8 cellular contexts compared by ENCODE assay signal in the genomic region with DNA sequence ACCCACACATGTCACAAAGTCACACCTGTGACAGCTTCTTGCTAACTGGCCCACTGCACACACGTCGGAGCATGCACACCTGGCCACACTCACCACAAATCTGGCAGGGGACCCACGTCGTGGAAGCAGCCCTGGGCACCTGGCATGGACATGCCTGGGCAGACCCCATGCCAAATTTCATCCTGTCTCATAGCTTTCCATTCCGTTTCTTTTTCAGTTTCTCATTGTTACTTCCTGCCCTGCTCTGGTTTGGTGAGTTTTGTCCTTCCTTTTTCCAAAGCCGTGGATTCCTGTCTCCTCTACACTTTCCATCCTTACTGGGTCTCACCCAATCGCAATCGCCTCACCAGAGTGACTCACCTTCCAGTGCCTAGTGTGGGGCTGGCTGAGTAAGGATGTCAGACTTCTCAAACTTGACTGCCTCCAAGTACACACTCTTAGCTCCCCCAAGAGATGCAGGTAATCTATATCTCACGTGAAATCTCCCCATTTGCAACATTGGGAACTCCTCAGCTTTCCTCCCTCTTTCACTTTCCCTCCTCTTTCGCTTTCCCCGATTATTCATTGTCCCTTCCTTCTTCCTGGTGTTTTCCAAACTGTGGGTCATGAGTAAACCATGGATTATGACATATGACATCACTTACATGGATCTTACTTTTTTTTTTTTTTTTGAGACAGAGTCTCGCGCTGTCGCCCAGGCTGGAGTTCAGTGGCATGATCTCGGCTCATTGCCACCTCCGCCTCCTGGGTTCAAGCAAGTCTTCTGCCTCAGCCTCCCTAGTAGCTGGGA. TPM values are rescaled to one million over a fixed set of nuclear protein-coding genes. Genes with fewer than 3 reads are reported as not detected.
A peak's percentile ranks its signal among the peaks of the same experiment; 100 is the strongest.
DNase-seq lines count a peak whose midpoint lies in the region; ATAC-seq lines count a peak whose summit lies in the region.

No MANE protein-coding gene starts in this region.

- H3K27ac Mint-ChIP-seq in T-cell = peak overlapping the region; percentile 79 to 87

- H3K27ac ChIP-seq in skeletal muscle tissue (ENCODE audit: low read depth, low read length) = peak overlapping the region; percentile 92

- H3K36me3 ChIP-seq in skeletal muscle tissue (ENCODE audit: control insufficient read depth in 3 of 3, insufficient read depth in 3 of 3, low read length in 3 of 3) = no peaks in the 10 kb centered on the region

- POLR2A ChIA-PET in T-cell (lab: Charles Lee) = interaction anchor here in 1 of 2 donors (0.5 kb wide), 1 partner anchor 9 kb away, joined by 3 read pairs; no protein-coding TSS in a partner anchor

- H3K9me3 ChIP-seq in skeletal muscle tissue (ENCODE audit: control insufficient read depth in 3 of 3, low read length in 3 of 3) = no peaks in the 10 kb centered on the region

- H3K27me3 ChIP-seq in skeletal muscle tissue (ENCODE audit: control insufficient read depth in 3 of 3, insufficient read depth in 3 of 3, low read length in 3 of 3) = no peaks in the 10 kb centered on the region

- CTCF ChIA-PET in T-cell (lab: Charles Lee) = interaction anchor here in 1 of 2 donors (0.7 to 2.0 kb wide), 3 partner anchors 12 to 66 kb away, joined by 6 to 8 read pairs (median 7); no protein-coding TSS in a partner anchor

- H3K9me3 Mint-ChIP-seq in T-cell = no peaks in the 10 kb centered on the region

- H3K36me3 Mint-ChIP-seq in T-cell = no peaks in the 10 kb centered on the region

- H3K4me1 Mint-ChIP-seq in T-cell = peaks cover 19 to 22% (median 20%) of the 10 kb centered on the region in 3 donors

- no peak for ATAC-seq in T-cell (replicated peaks in 1 of 4)
- peak; percentile 33 for ATAC-seq in esophagus mucosa
- ATAC-seq in activated CD4-positive, CD25-positive, alpha-beta regulatory T cell treated with anti-CD3 and anti-CD28 coated beads, Interleukin-2, amount 50 U/mL, for 24 hours = no peak

- peak overlapping the region in 1 of 3 donors; percentile 16 for H3K9ac ChIP-seq in skeletal muscle tissue (ENCODE audit: low read depth in 1 of 3, low read length in 3 of 3)

- peaks cover 29 to 37% (median 32%) of the 10 kb centered on the region in 3 donors for H3K4me1 ChIP-seq in skeletal muscle tissue (ENCODE audit: control insufficient read depth in 3 of 3, insufficient read depth in 3 of 3, low read length in 3 of 3)

- no peaks in the 10 kb centered on the region for H3K27me3 Mint-ChIP-seq in T-cell

- H3K4me3 ChIP-seq in skeletal muscle tissue (ENCODE audit: low read length in 3 of 3) = peak overlapping the region; percentile 22 to 42 (median 24)

- peak overlapping the region; percentile 56 to 73 (median 71) for H3K4me3 Mint-ChIP-seq in T-cell

- peak; percentile 46 for DNase-seq in stimulated activated CD4-positive, alpha-beta T cell treated with anti-CD3 and anti-CD28 coated beads, Interleukin-15, amount 100 ng/mL, for 24 hours
- DNase-seq in stimulated activated CD4-positive, alpha-beta T cell treated with anti-CD3 and anti-CD28 coated beads, Interleukin-4, amount 100 ng/mL, for 4 hours = no peak
- DNase-seq in T-cell (no peak), iPS-NIHi7 (ENCODE audit: extremely low spot score) (no peak)
- DNase-seq in stimulated activated CD4-positive, alpha-beta T cell treated with anti-CD3 and anti-CD28 coated beads, Interleukin-2, amount 100 ng/mL, for 24 hours = no peak

RNA-seq across cellular contexts. Expression of gene BBC3, which starts 1.6 kb away (rescaled TPM):
- 10 to 100 TPM; 20.0 to 48.6 (median 39.2) TPM for total RNA-seq in T-cell
- total RNA-seq in esophagus mucosa = 1.6 TPM
- total RNA-seq in skeletal muscle tissue = 2.6 TPM

RNA-seq across cellular contexts. Expression of gene CCDC9, which starts 23.7 kb away (rescaled TPM):
- total RNA-seq in T-cell = 10 to 100 TPM; 40.4 to 57.2 (median 49.7) TPM
- total RNA-seq in esophagus mucosa = 14.6 TPM
- 4.2 TPM for total RNA-seq in skeletal muscle tissue

RNA-seq across cellular contexts. Expression of gene INAFM1, which starts 42.1 kb away (rescaled TPM):
- total RNA-seq in T-cell (10 to 100 TPM; 11.3 to 19.2 (median 15.6) TPM), esophagus mucosa (7.3 TPM), skeletal muscle tissue (1.6 TPM)
